In the genomic region with DNA sequence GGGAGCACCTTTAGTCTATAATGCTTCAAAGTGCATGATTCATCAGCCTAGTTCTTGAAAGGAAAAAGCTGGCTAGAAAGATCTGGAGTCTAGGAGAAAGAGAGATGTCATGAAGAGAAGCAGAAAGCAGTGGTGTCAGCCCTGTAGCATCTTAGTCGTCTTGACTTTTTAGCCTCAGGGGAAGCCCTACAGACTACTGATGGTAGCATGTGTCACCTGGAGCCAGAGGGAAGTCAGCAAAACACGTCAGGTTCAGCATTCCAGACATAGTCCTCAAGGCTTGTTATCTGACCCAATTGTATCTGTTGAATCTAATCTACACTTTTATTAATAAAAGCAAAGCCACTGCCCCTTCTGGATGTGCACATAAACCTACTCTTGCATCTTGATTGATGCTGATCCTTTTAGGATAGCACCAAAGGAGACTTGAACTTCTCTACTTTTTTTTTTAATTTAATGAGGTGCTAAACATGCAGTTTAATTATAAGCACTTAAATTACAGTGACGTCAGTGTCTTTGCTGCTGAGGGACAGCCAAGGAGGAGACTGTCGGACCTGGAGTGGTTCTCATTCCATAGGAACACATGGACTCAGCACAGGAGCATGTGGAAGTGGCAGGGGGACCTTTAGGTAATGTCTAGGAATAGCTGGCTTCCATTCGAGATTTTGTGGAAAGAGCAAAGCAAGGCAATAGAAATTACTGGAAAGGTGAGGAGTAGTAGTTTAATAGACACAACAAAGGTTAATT, we compare ENCODE assay signal across 29 cellular contexts.
"Had no signal": no experiment of that assay in that cellular context is flagged by ENCODE, and none has a peak within 500 bp of the region (broad histone marks: within the 10 kb centered on the region; RNA-seq: fewer than 3 reads in every experiment).

No MANE protein-coding gene starts in this region.

- H3K4me3 ChIP-seq: ascending aorta, cardiac muscle cell had no signal

- H3K27me3 ChIP-seq: ascending aorta, cardiac muscle cell had no signal

- H3K36me3 ChIP-seq: ascending aorta, cardiac muscle cell had no signal

- H3K9me3 ChIP-seq: ascending aorta had no signal

- H3K4me1 ChIP-seq: ascending aorta had no signal

- H3K27ac ChIP-seq: ascending aorta, cardiac muscle cell, VCaP had no signal

- DNase-seq: activated B cell treated with CpG ODN at 0.5 μM for 24 hours; activated CD4-positive, alpha-beta memory T cell treated with anti-CD3 and anti-CD28 coated beads for 36 hours; activated CD4-positive, alpha-beta T cell treated with anti-CD3 and anti-CD28 coated beads for 4 hours; activated CD4-positive, alpha-beta T cell treated with anti-CD3 and anti-CD28 coated beads, Interleukin-2, amount 10 ng/mL, durations not matched to agents 24 days and 14 days; activated CD4-positive, alpha-beta T cell treated with anti-CD3 and anti-CD28 coated beads, Interleukin-2, amount 50 U/mL, for 1 hour; activated CD4-positive, alpha-beta T cell treated with anti-CD3 and anti-CD28 coated beads, Interleukin-2, amount 50 U/mL, for 4 hours; activated CD4-positive, CD25-positive, alpha-beta regulatory T cell treated with anti-CD3 and anti-CD28 coated beads, Interleukin-2, amount 50 U/mL, for 72 hours; activated CD8-positive, alpha-beta memory T cell treated with anti-CD3 and anti-CD28 coated beads, Interleukin-2, amount 50 U/mL, for 4 hours; activated CD8-positive, alpha-beta T cell treated with anti-CD3 and anti-CD28 coated beads for 36 hours; activated effector memory CD4-positive, alpha-beta T cell treated with anti-CD3 and anti-CD28 coated beads, Interleukin-2, amount 50 U/mL, for 16 hours; activated gamma-delta T cell treated with Interleukin-2 at 50 U/mL for 16 hours; activated naive CD4-positive, alpha-beta T cell; activated naive CD4-positive, alpha-beta T cell treated with anti-CD3 and anti-CD28 coated beads for 36 hours; activated naive CD8-positive, alpha-beta T cell treated with anti-CD3 and anti-CD28 coated beads, Interleukin-2, amount 10 ng/mL, durations not matched to agents 7 days and 5 days; activated naive CD8-positive, alpha-beta T cell treated with anti-CD3 and anti-CD28 coated beads, Interleukin-2, amount 50 U/mL, for 24 hours; activated T-cell treated with anti-CD3 and anti-CD28 coated beads for 4 hours; activated T-cell treated with anti-CD3 and anti-CD28 coated beads, Interleukin-2, amount 50 U/mL, for 1 hour; activated T-cell treated with anti-CD3 and anti-CD28 coated beads, Interleukin-2, amount 50 U/mL, for 4 hours; activated T-cell treated with anti-CD3 and anti-CD28 coated beads, Interleukin-2, amount 50 U/mL, for 72 hours; amygdala; anterior cingulate cortex; caudate nucleus; T-helper 1 cell; T-helper 2 cell; T-helper 9 cell had no signal

- ATAC-seq: activated CD8-positive, alpha-beta T cell treated with anti-CD3 and anti-CD28 coated beads for 36 hours; activated naive CD8-positive, alpha-beta T cell treated with anti-CD3 and anti-CD28 coated beads, Interleukin-2, amount 50 U/mL, for 24 hours; activated T-cell treated with anti-CD3 and anti-CD28 coated beads, Interleukin-2, amount 50 U/mL, for 4 hours; activated T-cell treated with anti-CD3 and anti-CD28 coated beads, Interleukin-2, amount 50 U/mL, for 72 hours; activated T-helper 17 cell treated with anti-CD3 and anti-CD28 coated beads, Interleukin-2, amount 50 U/mL, for 72 hours had no signal
